ENCODE assay signal across 19 cellular contexts in genomic region chr1:64877598-64877997, GRCh38.
A peak's percentile ranks its signal among the peaks of the same experiment; 100 is the strongest.
DNase-seq lines count a peak whose midpoint lies in the region; ATAC-seq lines count a peak whose summit lies in the region.
"Had no signal": no experiment of that assay in that cellular context is flagged by ENCODE, and none has a peak within 500 bp of the region (broad histone marks: within the 10 kb centered on the region; RNA-seq: fewer than 3 reads in every experiment).

No MANE protein-coding gene starts in this region.

- DNase-seq in activated naive CD4-positive, alpha-beta T cell treated with anti-CD3 and anti-CD28 coated beads for 36 hours: no peak
- DNase-seq in activated naive CD4-positive, alpha-beta T cell treated with Interleukin-2 at 50 U/mL for 16 hours: no peak
- DNase-seq in central memory CD8-positive, alpha-beta T cell (ENCODE audit: low spot score in 2 of 2): no peak
- no peak for DNase-seq in DMS153 treated with DMSO at 0.1 percent for 48 hours (lab: John Stamatoyannopoulos, UW; ENCODE audit: unreplicated experiment)
- DNase-seq: DMS79; dorsolateral prefrontal cortex; hypothalamus; MG63; NCI-H2171 treated with DMSO at 0.1 percent for 48 hours; NCI-H69; ovary; right lobe of liver; stimulated activated CD8-positive, alpha-beta memory T cell treated with anti-CD3 and anti-CD28 coated beads, Interleukin-4, amount 100 ng/mL, for 48 hours had no signal

- no peaks in the 10 kb centered on the region for H3K27me3 Mint-ChIP-seq in activated naive CD4-positive, alpha-beta T cell treated with anti-CD3 and anti-CD28 coated beads for 36 hours (ENCODE audit: low read depth)
- H3K27me3 Mint-ChIP-seq in central memory CD8-positive, alpha-beta T cell: no peaks in the 10 kb centered on the region
- H3K27me3 Mint-ChIP-seq in stimulated activated memory B cell treated with anti-CD40 and anti-IgM and Interleukin-4, amounts not matched to agents 10 μg/mL and 1 μg/mL and 100 μg/mL, for 72 hours: no peaks in the 10 kb centered on the region

- ATAC-seq in central memory CD8-positive, alpha-beta T cell (replicated peaks; ENCODE audit: extremely low read depth, poor library complexity, severe bottlenecking): no peak
- ATAC-seq in stimulated activated memory B cell treated with anti-CD40 and anti-IgM and Interleukin-4, amounts not matched to agents 10 μg/mL and 1 μg/mL and 100 μg/mL, for 72 hours: no peak
- no peak for ATAC-seq in HG03520 (IDR thresholded peaks at IDR 0.05; ENCODE audit: unreplicated experiment)
- ATAC-seq: GM12878 had no signal

- H3K36me3 Mint-ChIP-seq in activated naive CD4-positive, alpha-beta T cell treated with anti-CD3 and anti-CD28 coated beads for 36 hours (ENCODE audit: low read depth): peaks cover 50% of the 10 kb centered on the region
- peaks cover 54% of the 10 kb centered on the region for H3K36me3 Mint-ChIP-seq in central memory CD8-positive, alpha-beta T cell (ENCODE audit: insufficient read depth)
- peaks cover 53% of the 10 kb centered on the region for H3K36me3 Mint-ChIP-seq in stimulated activated memory B cell treated with anti-CD40 and anti-IgM and Interleukin-4, amounts not matched to agents 10 μg/mL and 1 μg/mL and 100 μg/mL, for 72 hours

- H3K27ac ChIP-seq in HUES48 (ENCODE audit: low read depth, low read length): peak overlapping the region; percentile 7
- H3K27ac ChIP-seq: dorsolateral prefrontal cortex, HL-60, ovary, right lobe of liver had no signal

- H3K27ac Mint-ChIP-seq in activated naive CD4-positive, alpha-beta T cell treated with anti-CD3 and anti-CD28 coated beads for 36 hours: peak overlapping the region; percentile 76
- H3K27ac Mint-ChIP-seq in central memory CD8-positive, alpha-beta T cell (ENCODE audit: low read depth): peak overlapping the region; percentile 93
- H3K27ac Mint-ChIP-seq in stimulated activated memory B cell treated with anti-CD40 and anti-IgM and Interleukin-4, amounts not matched to agents 10 μg/mL and 1 μg/mL and 100 μg/mL, for 72 hours: peak overlapping the region; percentile 35

- peaks cover 59% of the 10 kb centered on the region for H3K4me1 Mint-ChIP-seq in activated naive CD4-positive, alpha-beta T cell treated with anti-CD3 and anti-CD28 coated beads for 36 hours (ENCODE audit: low read depth)
- H3K4me1 Mint-ChIP-seq in central memory CD8-positive, alpha-beta T cell: peaks cover 65% of the 10 kb centered on the region
- peaks cover 12% of the 10 kb centered on the region for H3K4me1 Mint-ChIP-seq in stimulated activated memory B cell treated with anti-CD40 and anti-IgM and Interleukin-4, amounts not matched to agents 10 μg/mL and 1 μg/mL and 100 μg/mL, for 72 hours

- H3K9me3 ChIP-seq in HUES48 (ENCODE audit: control insufficient read depth, insufficient read depth, low read length): no peaks in the 10 kb centered on the region
- H3K9me3 ChIP-seq: MG63, ovary, right lobe of liver had no signal

- no peak overlapping the region for H3K4me3 ChIP-seq in HUES48 (ENCODE audit: low read depth, low read length)
- H3K4me3 ChIP-seq: dorsolateral prefrontal cortex, GM12878, lung, MG63, ovary, right lobe of liver had no signal

- intact Hi-C loops in activated naive CD4-positive, alpha-beta T cell treated with anti-CD3 and anti-CD28 coated beads for 36 hours (cut with micrococcal nuclease): loop anchor here (1.0 to 2.0 kb wide), 9 partner anchors 13 to 164 kb away; partner anchors contain the start of gene JAK1

- no peak overlapping the region for H3K4me3 Mint-ChIP-seq in activated naive CD4-positive, alpha-beta T cell treated with anti-CD3 and anti-CD28 coated beads for 36 hours
- peak overlapping the region; percentile 63 for H3K4me3 Mint-ChIP-seq in central memory CD8-positive, alpha-beta T cell
- no peak overlapping the region for H3K4me3 Mint-ChIP-seq in stimulated activated memory B cell treated with anti-CD40 and anti-IgM and Interleukin-4, amounts not matched to agents 10 μg/mL and 1 μg/mL and 100 μg/mL, for 72 hours

- no peaks in the 10 kb centered on the region for H3K9me3 Mint-ChIP-seq in activated naive CD4-positive, alpha-beta T cell treated with anti-CD3 and anti-CD28 coated beads for 36 hours
- H3K9me3 Mint-ChIP-seq in central memory CD8-positive, alpha-beta T cell: no peaks in the 10 kb centered on the region
- H3K9me3 Mint-ChIP-seq in stimulated activated memory B cell treated with anti-CD40 and anti-IgM and Interleukin-4, amounts not matched to agents 10 μg/mL and 1 μg/mL and 100 μg/mL, for 72 hours: no peaks in the 10 kb centered on the region

- CTCF ChIA-PET in activated naive CD4-positive, alpha-beta T cell treated with anti-CD3 and anti-CD28 coated beads for 36 hours (lab: Charles Lee): interaction anchor here (0.6 to 2.4 kb wide), 6 partner anchors 10 to 267 kb away, joined by 3 to 12 read pairs (median 6); partner anchors contain the start of gene JAK1

- H3K9ac ChIP-seq in HUES48 (ENCODE audit: low read depth, low read length): no peak overlapping the region

- H3K36me3 ChIP-seq in HUES48 (ENCODE audit: control insufficient read depth, insufficient read depth, low read length): 0 out of 2 replicates have a peak, but pooled peaks cover 6% of the 10 kb centered on the region
- H3K36me3 ChIP-seq: ovary had no signal

- peaks cover 15% of the 10 kb centered on the region for H3K4me1 ChIP-seq in HUES48 (ENCODE audit: control insufficient read depth, insufficient read depth, low read length)
- H3K4me1 ChIP-seq: right lobe of liver had no signal

- no peaks in the 10 kb centered on the region for H3K27me3 ChIP-seq in HUES48 (ENCODE audit: control insufficient read depth, insufficient read depth, low read length)
- H3K27me3 ChIP-seq: dorsolateral prefrontal cortex, MG63, ovary, right lobe of liver had no signal

Comparison
In these comparisons a context has a peak if more than half of its experiments do, and no peak if none do; other contexts are left out.
1. H3K27ac Mint-ChIP-seq: peak in every context shown above with its lines; median percentile 93 in central memory CD8-positive, alpha-beta T cell; 76 in activated naive CD4-positive, alpha-beta T cell treated with anti-CD3 and anti-CD28 coated beads for 36 hours; 35 in stimulated activated memory B cell treated with anti-CD40 and anti-IgM and Interleukin-4, amounts not matched to agents 10 μg/mL and 1 μg/mL and 100 μg/mL, for 72 hours.